9 cellular contexts compared by ENCODE assay signal in the genomic region with DNA sequence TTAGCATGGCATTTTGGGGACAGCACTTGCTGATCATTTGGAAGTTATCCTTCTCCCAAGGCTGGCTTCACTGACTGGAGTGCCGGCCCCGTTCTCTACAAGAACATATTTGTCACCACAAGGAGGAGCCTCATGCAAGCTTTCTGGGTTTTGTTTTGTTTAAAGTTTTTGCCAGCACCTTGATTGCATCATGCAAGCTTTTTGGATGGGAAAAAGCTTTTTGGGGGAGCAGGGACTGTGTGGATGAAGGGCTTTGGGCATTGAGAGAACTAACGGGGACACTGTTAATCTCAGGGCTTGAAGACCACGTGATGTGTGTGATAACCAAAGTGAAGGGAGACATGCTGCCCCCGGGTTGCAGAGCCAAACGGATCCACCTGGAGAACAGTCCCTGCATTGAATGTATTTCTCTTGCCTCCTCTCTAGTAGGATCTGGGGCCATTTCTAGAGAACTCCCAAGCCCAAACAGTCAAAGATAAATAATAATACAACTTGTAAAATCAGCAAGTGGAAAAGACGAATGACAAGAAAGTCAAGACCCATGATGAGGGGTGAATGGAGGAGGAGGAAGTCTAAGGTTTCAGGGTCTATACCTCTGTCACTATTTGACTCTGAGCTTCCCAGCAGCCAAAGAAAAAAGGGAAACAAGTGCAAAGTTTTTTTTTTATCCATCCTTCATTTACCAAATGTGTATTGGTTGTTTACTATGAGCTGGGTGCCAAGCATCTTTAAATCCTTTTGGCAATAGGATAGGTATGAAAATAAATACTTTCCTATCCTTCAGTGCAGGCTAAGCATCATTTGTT. TPM values are rescaled to one million over a fixed set of nuclear protein-coding genes. Genes with fewer than 3 reads are reported as not detected.
A peak's percentile ranks its signal among the peaks of the same experiment; 100 is the strongest.
DNase-seq lines count a peak whose midpoint lies in the region; ATAC-seq, FAIRE-seq and TF ChIP-seq lines count a peak whose summit lies in the region.
"Had no signal": no experiment of that assay in that cellular context is flagged by ENCODE, and none has a peak within 500 bp of the region (broad histone marks: within the 10 kb centered on the region; RNA-seq: fewer than 3 reads in every experiment).

No MANE protein-coding gene starts in this region.

- POLR2A ChIA-PET in H1 (lab: Charles Lee; ENCODE audit: partially characterized antibody): interaction anchor here (0.6 to 4.0 kb wide), 7 partner anchors 11 to 170 kb away, joined by 3 to 13 read pairs (median 10); a partner anchor contains a TSS
- POLR2A ChIA-PET in CD8-positive, alpha-beta T cell (lab: Charles Lee): no interaction called here

- peak overlapping the region; percentile 89 for H4K91ac ChIP-seq in H1 (replicated peaks; ENCODE audit: insufficient read length, low read length)

- DNase-seq in G401 (ENCODE audit: low spot score): peak; percentile 9
- DNase-seq in NOMO-1 treated with DMSO at 0.1 percent for 48 hours (lab: John Stamatoyannopoulos, UW; ENCODE audit: unreplicated experiment): peak; percentile 41
- DNase-seq in H1 (ENCODE audit: low read depth in 1 of 2, low spot score in 2 of 2): peak in 1 of 2 experiments; percentile 69
- no peak for DNase-seq in ovary
- no peak for DNase-seq in CD8-positive, alpha-beta T cell

- FAIRE-seq in H1 (lab: Jason Lieb, UNC): peak; percentile 63

- no peak overlapping the region; the same call in 1 of the 2 replicates for H2AK5ac ChIP-seq in H1 (ENCODE audit: low read depth, low read length)

- no peak overlapping the region for H3K56ac ChIP-seq in H1 (replicated peaks; ENCODE audit: insufficient read length, low read depth, low read length)

- H2AFZ ChIP-seq in H1 (ENCODE audit: low read length): 0 out of 2 replicates have a peak overlapping the region, but pooled peaks have one; percentile 52

- H3K4me1 ChIP-seq in H1 (replicated peaks in 1 of 4; ENCODE audit: control insufficient read depth in 3 of 4, insufficient read depth in 4 of 4, low read length in 3 of 4): peaks cover 2 to 28% (median 6%) of the 10 kb centered on the region in 4 experiments; a peak in 6 of 7 replicates
- no peaks in the 10 kb centered on the region for H3K4me1 ChIP-seq in ovary (ENCODE audit: insufficient read depth)
- H3K4me1 ChIP-seq in CD8-positive, alpha-beta T cell (ENCODE audit: insufficient read depth, low read length): no peaks in the 10 kb centered on the region

- ATAC-seq in HG03095 (IDR thresholded peaks at IDR 0.05; ENCODE audit: unreplicated experiment) (no peak), GM19023 (IDR thresholded peaks at IDR 0.05; ENCODE audit: unreplicated experiment) (no peak)
- ATAC-seq in CD8-positive, alpha-beta T cell: no peak

- no peak overlapping the region for H3K4me3 Mint-ChIP-seq in CD8-positive, alpha-beta T cell

- peak overlapping the region; percentile 96 for H2BK12ac ChIP-seq in H1 (ENCODE audit: low read depth, low read length)

- TF ChIP-seq RAD21 in H1 (IDR thresholded peaks at IDR 0.05 in 1 of 2, conservative IDR thresholded peaks at IDR 0.05 in 1 of 2; ENCODE audit: low read depth in 2 of 2, low read length in 2 of 2): peak; percentile 81 to 85

- peak overlapping the region; percentile 93 for H2BK5ac ChIP-seq in H1 (ENCODE audit: low read depth, low read length)

- in situ Hi-C loops in G401 (cut with HindIII; ENCODE audit: low sequenced_read_pairs): no loop called here

- peaks cover 0 to 2% of the 10 kb centered on the region in 2 experiments for H4K20me1 ChIP-seq in H1 (replicated peaks in 1 of 2; ENCODE audit: control insufficient read depth in 1 of 2, insufficient read depth in 2 of 2, low read length in 2 of 2)

- no peaks in the 10 kb centered on the region for H3K79me2 ChIP-seq in H1 (ENCODE audit: control insufficient read depth in 1 of 2, insufficient read depth in 2 of 2, low read length in 2 of 2)

- H3K27ac ChIP-seq in 22Rv1 (no peak overlapping the region), H1 (ENCODE audit: low read depth, low read length) (no peak overlapping the region), ovary (no peak overlapping the region)
- H3K27ac ChIP-seq in CD8-positive, alpha-beta T cell (ENCODE audit: low read depth, low read length): no peak overlapping the region
- H3K27ac ChIP-seq: epithelial cell of prostate had no signal

- no peak overlapping the region for H3K14ac ChIP-seq in H1 (ENCODE audit: insufficient read length)

- H3K4ac ChIP-seq in H1 (replicated peaks; ENCODE audit: insufficient read length, low read depth, low read length): no peak overlapping the region

- H3K4me3 ChIP-seq in H1 (ENCODE audit: extremely low read depth in 1 of 4, insufficient read depth in 2 of 4, low read depth in 3 of 4, low read length in 4 of 4): no peak overlapping the region
- no peak overlapping the region for H3K4me3 ChIP-seq in ovary
- no peak overlapping the region for H3K4me3 ChIP-seq in CD8-positive, alpha-beta T cell (ENCODE audit: low read depth, low read length)

- intact Hi-C loops in ovary (cut with DNase I): loop anchor here in 2 of 4 donors (10.0 kb wide), 3 partner anchors 212 to 442 kb away; a partner anchor contains a TSS
- intact Hi-C loops in CD8-positive, alpha-beta T cell (cut with DNase I, micrococcal nuclease): no loop called here

- no peaks in the 10 kb centered on the region for H3K9me3 ChIP-seq in H1 (ENCODE audit: insufficient read depth in 2 of 2, low read depth in 1 of 2, low read length in 1 of 2)
- H3K9me3 ChIP-seq in ovary: no peaks in the 10 kb centered on the region
- H3K9me3 ChIP-seq in CD8-positive, alpha-beta T cell (ENCODE audit: low read length): no peaks in the 10 kb centered on the region

- WGBS in H1 (ENCODE audit: extremely low coverage in 1 of 2, insufficient coverage in 1 of 2, insufficient read length in 1 of 2, insufficient replicate concordance in 2 of 2, low coverage in 1 of 2, low lambda C conversion rate in 2 of 2, missing lambda C conversion rate in 1 of 2), 2 experiments: 51% methylated on average over 7 of the region's 7 CpGs; no CpG with 5 or more reads in 1 of the 2 experiments
- 15 to 20% (median 16%) methylated on average over 7 of the region's 7 CpGs for WGBS in ovary, 3 donors

- peaks cover 5% of the 10 kb centered on the region for H3K23me2 ChIP-seq in H1 (ENCODE audit: low read depth, low read length)

- no peak overlapping the region; the same call in 1 of the 2 replicates for H4K8ac ChIP-seq in H1 (ENCODE audit: extremely low read depth, insufficient read depth, low read length)

- CTCF ChIA-PET in H1 (lab: Charles Lee; ENCODE audit: partially characterized antibody): interaction anchor here (1.0 to 12.6 kb wide), 10 partner anchors 12 to 312 kb away, joined by 3 to 416 read pairs (median 12); a partner anchor contains a TSS
- CTCF ChIA-PET in CD8-positive, alpha-beta T cell (lab: Charles Lee): interaction anchor here (1.0 to 1.3 kb wide), 2 partner anchors 72 to 308 kb away, joined by 4 to 6 read pairs; no protein-coding TSS in a partner anchor

- H3K36me3 ChIP-seq in H1 (ENCODE audit: control insufficient read depth in 2 of 4, insufficient read depth in 4 of 4, low read length in 3 of 4) (no peaks in the 10 kb centered on the region), ovary (no peaks in the 10 kb centered on the region)
- no peaks in the 10 kb centered on the region for H3K36me3 ChIP-seq in CD8-positive, alpha-beta T cell (ENCODE audit: insufficient read depth, low read length)

- H3K27ac Mint-ChIP-seq in CD8-positive, alpha-beta T cell: no peak overlapping the region

- no peak overlapping the region for H3K4me2 ChIP-seq in H1 (ENCODE audit: insufficient read depth in 1 of 2, low read depth in 2 of 2, low read length in 2 of 2)

- H2BK20ac ChIP-seq in H1 (ENCODE audit: low read length): no peak overlapping the region

- no peaks in the 10 kb centered on the region for H3K79me1 ChIP-seq in H1 (ENCODE audit: low read depth, low read length)

- H3K9me3 Mint-ChIP-seq in CD8-positive, alpha-beta T cell: no peaks in the 10 kb centered on the region

- no peaks in the 10 kb centered on the region; a peak in 2 of 7 replicates for H3K27me3 ChIP-seq in H1 (replicated peaks in 1 of 4; ENCODE audit: control insufficient read depth in 3 of 4, extremely low read depth in 1 of 4, insufficient read depth in 3 of 4, low read length in 3 of 4)
- no peaks in the 10 kb centered on the region for H3K27me3 ChIP-seq in ovary
- H3K27me3 ChIP-seq in CD8-positive, alpha-beta T cell (ENCODE audit: insufficient read depth, low read length): no peaks in the 10 kb centered on the region

- peak overlapping the region; percentile 77 for H4K5ac ChIP-seq in H1 (ENCODE audit: insufficient read length, low read depth, low read length)

- peak overlapping the region; percentile 81 for H3K18ac ChIP-seq in H1 (ENCODE audit: extremely low read depth, low read length)

- peak overlapping the region; percentile 66; the same call in 1 of the 2 replicates for H2BK15ac ChIP-seq in H1 (ENCODE audit: low read length)

- TF ChIP-seq EP300 in H1 (IDR thresholded peaks at IDR 0.05; ENCODE audit: borderline replicate concordance in 1 of 2, low read depth in 2 of 2, low read length in 2 of 2): no peak
- no peak for TF ChIP-seq EP300 in ovary (IDR thresholded peaks at IDR 0.05)

- peaks cover 38% of the 10 kb centered on the region for H3K27me3 Mint-ChIP-seq in CD8-positive, alpha-beta T cell (ENCODE audit: low read depth)

- TF ChIP-seq CTCF in 22Rv1 (IDR thresholded peaks at IDR 0.05) (peak; percentile 64), H1 (IDR thresholded peaks at IDR 0.05; ENCODE audit: control extremely low read depth in 1 of 3, insufficient read depth in 1 of 3, low read depth in 1 of 3, low read length in 3 of 3) (peak; percentile 20 to 89 (median 69)), ovary (IDR thresholded peaks at IDR 0.05) (no peak)
- TF ChIP-seq CTCF in CD8-positive, alpha-beta T cell (IDR thresholded peaks at IDR 0.05): no peak

- H3K9ac ChIP-seq in H1 (replicated peaks in 1 of 4; ENCODE audit: extremely low read depth in 1 of 4, low read depth in 3 of 4, low read length in 3 of 4): no peak overlapping the region

- peak overlapping the region; percentile 52 for H2BK120ac ChIP-seq in H1 (replicated peaks; ENCODE audit: low read depth, low read length)

- TF ChIP-seq POLR2A in H1 (IDR thresholded peaks at IDR 0.05; ENCODE audit: control extremely low read depth in 1 of 2, low read depth in 2 of 2, low read length in 2 of 2) (no peak; a peak in 1 of 3 replicates), ovary (IDR thresholded peaks at IDR 0.05) (peak; percentile 7)

- H3K36me3 Mint-ChIP-seq in CD8-positive, alpha-beta T cell: no peaks in the 10 kb centered on the region

- H3K4me1 Mint-ChIP-seq in CD8-positive, alpha-beta T cell (ENCODE audit: low read depth): no peaks in the 10 kb centered on the region

- no peak overlapping the region for H3K23ac ChIP-seq in H1 (ENCODE audit: insufficient read length)

RNA-seq across cellular contexts. Expression of a gene that starts 17.2 kb away (rescaled TPM):
- total RNA-seq in G401 (2014; rRNA removed; shearing (Covaris generic)): not detected in 2 replicates
- total RNA-seq in H1 (2021; fragmentation: NEBNext Ultra II Directional; extraction: Animal tissue kit (Norgen Biotek cat#: 25700)): 1.6 TPM in 2 replicates
- polyA plus RNA-seq in H1 (2011; rRNA removed) (2.9 and 5.4 TPM in 2 replicates), ovary (not detected)
- polyA plus RNA-seq in H1 (2011; cell fraction: cytosol; rRNA removed): 4.3 TPM
- 4.4 TPM for polyA plus RNA-seq in H1 (2011; cell fraction: nucleus; rRNA removed)
- polyA plus RNA-seq in H1 (2012, experiment 1 of 2): 1.0 to 3.6 TPM (median 2.7 TPM) in 4 replicates
- polyA plus RNA-seq in H1 (2012, experiment 2 of 2): 1.5 TPM
- 0.55 TPM for polyA plus RNA-seq in H1 (2013, experiment 1 of 2)
- polyA plus RNA-seq in H1 (2013, experiment 2 of 2): 0.70 TPM
- 0.19 and 0.80 TPM in 2 replicates for polyA minus RNA-seq in H1 (2011; rRNA and poly(A)+ RNA removed)
- polyA minus RNA-seq in H1 (2011; cell fraction: cytosol; rRNA and poly(A)+ RNA removed): not detected
- not detected for polyA minus RNA-seq in H1 (2011; cell fraction: nucleus; rRNA and poly(A)+ RNA removed)
- total RNA-seq in ovary: not detected
- total RNA-seq in CD8-positive, alpha-beta T cell: not detected

RNA-seq across cellular contexts. Expression of a gene that starts 48.4 kb away (rescaled TPM):
- 9.1 and 19.8 TPM in 2 replicates for total RNA-seq in G401 (2014; rRNA removed; shearing (Covaris generic))
- total RNA-seq in H1 (2021; fragmentation: NEBNext Ultra II Directional; extraction: Animal tissue kit (Norgen Biotek cat#: 25700)): 56.0 and 56.7 TPM in 2 replicates
- polyA plus RNA-seq in H1 (2011; rRNA removed) (85.2 and 129 TPM in 2 replicates), ovary (10 to 100 TPM; 14.2 to 23.6 TPM)
- polyA plus RNA-seq in H1 (2011; cell fraction: cytosol; rRNA removed): 107 TPM
- polyA plus RNA-seq in H1 (2011; cell fraction: nucleus; rRNA removed): 221 TPM
- 36.6 to 55.9 TPM (median 47.9 TPM) in 4 replicates for polyA plus RNA-seq in H1 (2012, experiment 1 of 2)
- polyA plus RNA-seq in H1 (2012, experiment 2 of 2): 42.3 TPM
- polyA plus RNA-seq in H1 (2013, experiment 1 of 2): 45.4 TPM
- polyA plus RNA-seq in H1 (2013, experiment 2 of 2): 41.7 TPM
- 89.6 and 106 TPM in 2 replicates for polyA minus RNA-seq in H1 (2011; rRNA and poly(A)+ RNA removed)
- 58.5 TPM for polyA minus RNA-seq in H1 (2011; cell fraction: cytosol; rRNA and poly(A)+ RNA removed)
- polyA minus RNA-seq in H1 (2011; cell fraction: nucleus; rRNA and poly(A)+ RNA removed): 110 TPM
- 10 to 100 TPM; 21.6 to 45.8 (median 29.4) TPM for total RNA-seq in ovary
- total RNA-seq in CD8-positive, alpha-beta T cell: 10 to 100 TPM; 30.0 to 30.8 TPM

Comparison
In these comparisons a context has a peak if more than half of its experiments do, and no peak if none do; other contexts are left out.
1. CTCF ChIP-seq: peak in 22Rv1 (single experiment) and H1 (3 of 3); none in ovary (0 of 3) and CD8-positive, alpha-beta T cell (single experiment).
2. DNase-seq: peak in G401 (single experiment) and NOMO-1 treated with DMSO at 0.1 percent for 48 hours (single experiment); none in ovary (0 of 5) and CD8-positive, alpha-beta T cell (0 of 7).